Comparison of ENCODE assay signal across 9 cellular contexts in the genomic region with DNA sequence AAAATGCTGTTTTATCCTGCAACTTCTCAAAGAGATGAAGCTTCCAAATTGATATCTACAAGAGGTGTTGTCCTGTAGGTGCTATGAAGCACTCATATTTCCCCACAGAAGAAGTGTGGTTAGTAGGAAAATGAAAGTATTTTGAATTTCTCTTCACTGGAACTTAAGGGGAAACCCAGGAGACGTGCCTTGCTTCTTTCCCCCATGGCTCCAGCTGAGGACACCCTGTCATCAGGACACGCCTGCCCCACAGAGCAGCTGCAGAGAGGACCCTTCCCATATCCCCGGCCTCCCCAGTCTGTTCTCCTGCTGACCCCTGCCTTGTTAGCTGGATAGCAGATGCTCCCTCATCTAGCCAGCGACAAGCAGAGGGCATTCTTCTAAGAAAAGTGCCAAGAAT.
DNase-seq lines count a peak whose midpoint lies in the region; ATAC-seq and TF ChIP-seq lines count a peak whose summit lies in the region.
"Had no signal": no experiment of that assay in that cellular context is flagged by ENCODE, and none has a peak within 500 bp of the region (broad histone marks: within the 10 kb centered on the region; RNA-seq: fewer than 3 reads in every experiment).

No MANE protein-coding gene starts in this region.

- H3K4me3 ChIP-seq in mammary epithelial cell (replicated peaks in 1 of 3; ENCODE audit: insufficient read depth in 1 of 3, low read depth in 2 of 3, low read length in 3 of 3) (no peak overlapping the region), breast epithelium (no peak overlapping the region)

- CTCF ChIA-PET in activated CD4-positive, alpha-beta T cell treated with anti-CD3 and anti-CD28 coated beads for 36 hours (lab: Charles Lee): interaction anchor here (0.8 to 3.1 kb wide), 7 partner anchors 38 to 587 kb away, joined by 3 to 15 read pairs (median 3); no protein-coding TSS in a partner anchor
- CTCF ChIA-PET in mammary epithelial cell (lab: Charles Lee; ENCODE audit: low non-redundant PET): no interaction called here

- H3K4me3 Mint-ChIP-seq in activated CD4-positive, alpha-beta T cell treated with anti-CD3 and anti-CD28 coated beads for 36 hours: peak overlapping the region; percentile 39
- no peak overlapping the region for H3K4me3 Mint-ChIP-seq in CD14-positive monocyte

- intact Hi-C loops in activated CD4-positive, alpha-beta T cell treated with anti-CD3 and anti-CD28 coated beads for 36 hours (cut with DNase I, micrococcal nuclease): loop anchor here (1.0 to 10.0 kb wide), 21 partner anchors 28 to 958 kb away; no protein-coding TSS in a partner anchor
- intact Hi-C loops in mammary epithelial cell (cut with micrococcal nuclease) (no loop called here), breast epithelium (cut with DNase I; ENCODE audit: low total_unique reads) (no loop called here), CD14-positive monocyte (cut with micrococcal nuclease) (no loop called here)

- no peak for TF ChIP-seq POLR2A in breast epithelium (IDR thresholded peaks at IDR 0.05)

- BruUV-seq in mammary epithelial cell (replicated peaks; lab: Mats Ljungman, UMichigan): no TSS peak

- H3K36me3 ChIP-seq in mammary epithelial cell (ENCODE audit: insufficient read depth, low read length) (no peaks in the 10 kb centered on the region), breast epithelium (no peaks in the 10 kb centered on the region)

- H3K4me1 ChIP-seq in mammary epithelial cell (ENCODE audit: insufficient read depth, low read length): no peaks in the 10 kb centered on the region
- no peaks in the 10 kb centered on the region for H3K4me1 ChIP-seq in breast epithelium

- H3K27me3 Mint-ChIP-seq in activated CD4-positive, alpha-beta T cell treated with anti-CD3 and anti-CD28 coated beads for 36 hours: no peaks in the 10 kb centered on the region
- H3K27me3 Mint-ChIP-seq in CD14-positive monocyte (ENCODE audit: low read depth in 3 of 3): peaks cover 0 to under 1% (median 0%) of the 10 kb centered on the region in 3 donors

- in situ Hi-C loops in mammary epithelial cell (cut with MboI; ENCODE audit: low sequenced_read_pairs in 2 of 2): no loop called here

- no peak overlapping the region for H2AFZ ChIP-seq in mammary epithelial cell (ENCODE audit: low read depth, low read length)

- WGBS in mammary epithelial cell (ENCODE audit: low coverage, missing lambda C conversion rate): 61% methylated on average over 4 of the region's 4 CpGs

- H3K79me2 ChIP-seq in mammary epithelial cell (ENCODE audit: insufficient read depth, low read length): no peaks in the 10 kb centered on the region

- ATAC-seq in GM18520 (IDR thresholded peaks at IDR 0.05; ENCODE audit: unreplicated experiment): peak; percentile 21
- peak; percentile 23 for ATAC-seq in HG02759 (IDR thresholded peaks at IDR 0.05; ENCODE audit: unreplicated experiment)
- peak; percentile 60 for ATAC-seq in activated CD4-positive, alpha-beta T cell treated with anti-CD3 and anti-CD28 coated beads for 36 hours

- H3K4me1 Mint-ChIP-seq in activated CD4-positive, alpha-beta T cell treated with anti-CD3 and anti-CD28 coated beads for 36 hours: peaks cover 49% of the 10 kb centered on the region
- peaks cover 3% of the 10 kb centered on the region for H3K4me1 Mint-ChIP-seq in CD14-positive monocyte

- no peaks in the 10 kb centered on the region for H4K20me1 ChIP-seq in mammary epithelial cell (ENCODE audit: insufficient read depth, low read length)

- TF ChIP-seq CTCF in mammary epithelial cell (conservative IDR thresholded peaks at IDR 0.05 in 1 of 2, IDR thresholded peaks at IDR 0.05 in 1 of 2; ENCODE audit: extremely low read depth in 1 of 2, insufficient read depth in 1 of 2, low read depth in 1 of 2, low read length in 2 of 2) (no peak), breast epithelium (IDR thresholded peaks at IDR 0.05) (no peak), CD14-positive monocyte (IDR thresholded peaks at IDR 0.05) (no peak)

- dilution Hi-C loops in mammary epithelial cell (cut with HindIII; ENCODE audit: low sequenced_read_pairs): no loop called here

- H3K9ac ChIP-seq in mammary epithelial cell (ENCODE audit: insufficient read depth, low read length): no peak overlapping the region

- H3K9me3 Mint-ChIP-seq in activated CD4-positive, alpha-beta T cell treated with anti-CD3 and anti-CD28 coated beads for 36 hours (ENCODE audit: low read depth): peaks cover 2% of the 10 kb centered on the region
- peaks cover 0 to 8% (median 0%) of the 10 kb centered on the region in 7 donors for H3K9me3 Mint-ChIP-seq in CD14-positive monocyte

- no peak overlapping the region for H3K27ac ChIP-seq in mammary epithelial cell (ENCODE audit: insufficient read depth, low read depth, low read length)
- H3K27ac ChIP-seq in breast epithelium: no peak overlapping the region

- peak overlapping the region; percentile 96 for H3K27ac Mint-ChIP-seq in activated CD4-positive, alpha-beta T cell treated with anti-CD3 and anti-CD28 coated beads for 36 hours
- H3K27ac Mint-ChIP-seq in CD14-positive monocyte: no peak overlapping the region

- H3K27me3 ChIP-seq in mammary epithelial cell (ENCODE audit: insufficient read depth, low read length): no peaks in the 10 kb centered on the region
- no peaks in the 10 kb centered on the region for H3K27me3 ChIP-seq in breast epithelium

- POLR2A ChIA-PET in activated CD4-positive, alpha-beta T cell treated with anti-CD3 and anti-CD28 coated beads for 36 hours (lab: Charles Lee): interaction anchor here (0.6 to 1.9 kb wide), 3 partner anchors 12 to 179 kb away, joined by 3 to 10 read pairs (median 3); no protein-coding TSS in a partner anchor

- peak; percentile 69 for DNase-seq in activated CD4-positive, alpha-beta T cell treated with anti-CD3 and anti-CD28 coated beads for 36 hours
- peak; percentile 37 to 48 for DNase-seq in stimulated activated CD4-positive, alpha-beta T cell treated with anti-CD3 and anti-CD28 coated beads, Interleukin-15, amount 100 ng/mL, for 48 hours (ENCODE audit: low read depth in 2 of 2)
- no peak for DNase-seq in mammary epithelial cell
- DNase-seq in medulla oblongata (ENCODE audit: extremely low spot score): no peak
- no peak for DNase-seq in breast epithelium (ENCODE audit: low spot score in 2 of 2)
- no peak for DNase-seq in CD14-positive monocyte (ENCODE audit: low spot score)
- DNase-seq: T1000 had no signal

- H3K36me3 Mint-ChIP-seq in activated CD4-positive, alpha-beta T cell treated with anti-CD3 and anti-CD28 coated beads for 36 hours (ENCODE audit: low read depth): peaks cover 3% of the 10 kb centered on the region
- H3K36me3 Mint-ChIP-seq in CD14-positive monocyte: no peaks in the 10 kb centered on the region

- H3K4me2 ChIP-seq in mammary epithelial cell (ENCODE audit: insufficient read depth, low read depth, low read length): no peak overlapping the region

- H3K9me3 ChIP-seq in mammary epithelial cell (replicated peaks; ENCODE audit: insufficient read depth, low read length) (no peaks in the 10 kb centered on the region), breast epithelium (no peaks in the 10 kb centered on the region)

Comparison
In these comparisons a context has a peak if more than half of its experiments do, and no peak if none do; other contexts are left out.
1. DNase-seq: peak in activated CD4-positive, alpha-beta T cell treated with anti-CD3 and anti-CD28 coated beads for 36 hours (single experiment) and stimulated activated CD4-positive, alpha-beta T cell treated with anti-CD3 and anti-CD28 coated beads, Interleukin-15, amount 100 ng/mL, for 48 hours (2 of 2); none in mammary epithelial cell (single experiment), medulla oblongata (single experiment), breast epithelium (0 of 2) and CD14-positive monocyte (single experiment).
2. intact Hi-C loops: an anchor here in activated CD4-positive, alpha-beta T cell treated with anti-CD3 and anti-CD28 coated beads for 36 hours (1.0 to 10.0 kb wide); none called in mammary epithelial cell, breast epithelium and CD14-positive monocyte.
3. Peak in every context shown above with its lines, with median percentiles within 50 percentile points of each other: ATAC-seq.